ENCODE assay signal across 16 cellular contexts in the genomic region with DNA sequence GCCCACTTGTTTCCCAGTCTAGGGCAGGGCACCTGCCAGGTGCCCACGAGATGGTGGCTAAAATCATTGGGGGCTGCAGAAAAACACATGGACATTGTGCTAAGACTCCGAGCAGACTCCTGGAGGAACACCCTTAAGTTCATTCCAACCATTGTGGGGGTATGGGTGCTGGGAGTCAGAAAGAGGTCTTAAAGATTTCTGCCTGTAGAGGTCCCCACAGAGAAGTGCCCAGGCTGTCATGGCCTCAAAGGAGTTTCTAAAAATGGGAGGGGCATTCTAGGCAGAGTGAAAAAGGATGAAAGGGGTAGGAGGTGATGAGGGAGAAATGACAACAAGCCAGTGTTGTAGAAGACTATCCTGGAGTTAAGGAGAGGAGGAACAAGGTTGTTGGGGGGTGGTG. TPM values are rescaled to one million over a fixed set of nuclear protein-coding genes. Genes with fewer than 3 reads are reported as not detected.
A peak's percentile ranks its signal among the peaks of the same experiment; 100 is the strongest.
DNase-seq lines count a peak whose midpoint lies in the region; ATAC-seq and TF ChIP-seq lines count a peak whose summit lies in the region.
"Had no signal": no experiment of that assay in that cellular context is flagged by ENCODE, and none has a peak within 500 bp of the region (broad histone marks: within the 10 kb centered on the region; RNA-seq: fewer than 3 reads in every experiment).

No MANE protein-coding gene starts in this region.

- intact Hi-C loops in head of caudate nucleus (cut with DNase I) = no loop called here

- H3K27me3 ChIP-seq in Loucy (ENCODE audit: insufficient read depth, low read length, poor library complexity, severe bottlenecking) = no peaks in the 10 kb centered on the region
- H3K27me3 ChIP-seq in kidney epithelial cell (ENCODE audit: control insufficient read depth, insufficient read depth, low read length) = no peaks in the 10 kb centered on the region

- no peaks in the 10 kb centered on the region for H3K36me3 ChIP-seq in Loucy (ENCODE audit: insufficient read depth, low read length)
- H3K36me3 ChIP-seq in kidney epithelial cell (ENCODE audit: control insufficient read depth, insufficient read depth, low read length) = peaks cover 3% of the 10 kb centered on the region

- H3K4me3 ChIP-seq in GM12864 (ENCODE audit: low read depth, low read length) (no peak overlapping the region), Loucy (ENCODE audit: low read length, poor library complexity, severe bottlenecking) (no peak overlapping the region), astrocyte of the cerebellum (ENCODE audit: low read depth, low read length) (no peak overlapping the region), kidney epithelial cell (ENCODE audit: low read depth, low read length) (no peak overlapping the region)
- H3K4me3 ChIP-seq: SK-N-MC had no signal

- no peaks in the 10 kb centered on the region for H3K9me2 ChIP-seq in Loucy (replicated peaks; ENCODE audit: low read depth, low read length)

- no peak overlapping the region for H3K9ac ChIP-seq in Loucy (ENCODE audit: low read depth, low read length, poor library complexity, severe bottlenecking)

- TF ChIP-seq CTCF in GM12864 (IDR thresholded peaks at IDR 0.05; ENCODE audit: low read depth, low read length, missing control alignments) (peak; percentile 23), Loucy (conservative IDR thresholded peaks at IDR 0.05; ENCODE audit: low read length) (peak; percentile 50), astrocyte of the cerebellum (IDR thresholded peaks at IDR 0.05; ENCODE audit: low read depth, low read length, missing control alignments) (peak; percentile 23), kidney epithelial cell (IDR thresholded peaks at IDR 0.05; ENCODE audit: insufficient read depth, low read length, poor library complexity, severe bottlenecking) (peak; percentile 7)

- no peaks in the 10 kb centered on the region for H4K20me1 ChIP-seq in Loucy (ENCODE audit: insufficient read depth, low read length, poor library complexity, severe bottlenecking)

- in situ Hi-C loops in astrocyte of the cerebellum (cut with HindIII; ENCODE audit: low sequenced_read_pairs) = no loop called here

- H3K4me2 ChIP-seq in Loucy (ENCODE audit: low read depth, low read length, poor library complexity, severe bottlenecking) = no peak overlapping the region

- H3K9me3 ChIP-seq in Loucy (ENCODE audit: insufficient read depth, low read depth, low read length) = no peaks in the 10 kb centered on the region

- no peak for ATAC-seq in HG03439 (IDR thresholded peaks at IDR 0.05; ENCODE audit: unreplicated experiment)
- ATAC-seq: right cardiac atrium had no signal

- DNase-seq in GM12864 (ENCODE audit: low read depth) = no peak
- no peak for DNase-seq in astrocyte of the cerebellum (ENCODE audit: low read depth)
- no peak for DNase-seq in kidney epithelial cell (ENCODE audit: low read depth)
- no peak for DNase-seq in stimulated activated CD8-positive, alpha-beta memory T cell treated with anti-CD3 and anti-CD28 coated beads, Interleukin-4, amount 100 ng/mL, for 48 hours
- DNase-seq in head of caudate nucleus = no peak
- DNase-seq: amniotic stem cell; DMS53; GOT3; NCI-H1092 treated with DMSO at 0.1 percent for 48 hours; NCI-H226; right cardiac atrium; stimulated activated CD4-positive, alpha-beta T cell treated with anti-CD3 and anti-CD28 coated beads, Interleukin-1b, Interleukin-23, amount 100 ng/mL, for 48 hours had no signal

- H3F3A ChIP-seq in Loucy (ENCODE audit: low read depth) = no peaks in the 10 kb centered on the region

- H3K4me1 ChIP-seq in Loucy (ENCODE audit: insufficient read depth, low read length, poor library complexity, severe bottlenecking) = no peaks in the 10 kb centered on the region

- no peaks in the 10 kb centered on the region for H3K79me2 ChIP-seq in Loucy (ENCODE audit: insufficient read depth, low read length)

- H2AFZ ChIP-seq in Loucy (ENCODE audit: low read length) = no peak overlapping the region

RNA-seq across cellular contexts. Expression of a gene that starts 17.1 kb away (rescaled TPM):
- 208 and 211 TPM in 2 replicates for total RNA-seq in kidney epithelial cell

RNA-seq across cellular contexts. Expression of a gene that starts 46.1 kb away (rescaled TPM):
- total RNA-seq in kidney epithelial cell = not detected in 2 replicates
- total RNA-seq: right cardiac atrium, temporal lobe had no signal
